16 cellular contexts compared by ENCODE assay signal in genomic region chr12:19095869-19096480, GRCh38. TPM values are rescaled to one million over a fixed set of nuclear protein-coding genes. Genes with fewer than 3 reads are reported as not detected.
DNase-seq lines count a peak whose midpoint lies in the region; ATAC-seq and TF ChIP-seq lines count a peak whose summit lies in the region.
"Had no signal": no experiment of that assay in that cellular context is flagged by ENCODE, and none has a peak within 500 bp of the region (broad histone marks: within the 10 kb centered on the region; RNA-seq: fewer than 3 reads in every experiment).

No MANE protein-coding gene starts in this region.

- H3K27ac ChIP-seq in mammary epithelial cell (ENCODE audit: insufficient read depth, low read depth, low read length): peak overlapping the region; percentile 90
- H3K27ac ChIP-seq in CD8-positive, alpha-beta memory T cell (ENCODE audit: low read depth, low read length): no peak overlapping the region
- no peak overlapping the region for H3K27ac ChIP-seq in thyroid gland

- intact Hi-C loops in mammary epithelial cell (cut with micrococcal nuclease): loop anchor here (2.0 kb wide), 2 partner anchors 35 to 65 kb away; no protein-coding TSS in a partner anchor
- intact Hi-C loops in thyroid gland (cut with DNase I): no loop called here

- H3K79me2 ChIP-seq in mammary epithelial cell (ENCODE audit: insufficient read depth, low read length): no peaks in the 10 kb centered on the region

- 72% methylated on average over 6 of the region's 6 CpGs for WGBS in mammary epithelial cell (ENCODE audit: low coverage, missing lambda C conversion rate)
- 87 to 90% methylated on average over 6 of the region's 6 CpGs for WGBS in thyroid gland, 2 donors

- dilution Hi-C loops in mammary epithelial cell (cut with HindIII; ENCODE audit: low sequenced_read_pairs): no loop called here

- no peaks in the 10 kb centered on the region for H3K4me1 Mint-ChIP-seq in CD8-positive, alpha-beta memory T cell
- H3K4me1 Mint-ChIP-seq in naive thymus-derived CD8-positive, alpha-beta T cell: no peaks in the 10 kb centered on the region
- H3K4me1 Mint-ChIP-seq: activated CD4-positive, alpha-beta T cell treated with anti-CD3 and anti-CD28 coated beads for 36 hours; natural killer cell had no signal

- no peak for ATAC-seq in naive thymus-derived CD8-positive, alpha-beta T cell
- ATAC-seq: activated CD4-positive, alpha-beta T cell treated with anti-CD3 and anti-CD28 coated beads for 36 hours; natural killer cell had no signal

- H3K9ac ChIP-seq in mammary epithelial cell (ENCODE audit: insufficient read depth, low read length): no peak overlapping the region

- peaks cover 3% of the 10 kb centered on the region for H3K9me3 ChIP-seq in mammary epithelial cell (replicated peaks; ENCODE audit: insufficient read depth, low read length)
- no peaks in the 10 kb centered on the region for H3K9me3 ChIP-seq in CD8-positive, alpha-beta memory T cell (ENCODE audit: low read length)
- no peaks in the 10 kb centered on the region for H3K9me3 ChIP-seq in thyroid gland

- H2AFZ ChIP-seq in mammary epithelial cell (ENCODE audit: low read depth, low read length): no peak overlapping the region

- in situ Hi-C loops in mammary epithelial cell (cut with MboI; ENCODE audit: low sequenced_read_pairs in 2 of 2): no loop called here

- CTCF ChIA-PET in mammary epithelial cell (lab: Charles Lee; ENCODE audit: low non-redundant PET): no interaction called here
- CTCF ChIA-PET in CD8-positive, alpha-beta memory T cell (lab: Charles Lee): no interaction called here

- H3K4me3 Mint-ChIP-seq in CD8-positive, alpha-beta memory T cell: no peak overlapping the region
- no peak overlapping the region for H3K4me3 Mint-ChIP-seq in naive thymus-derived CD8-positive, alpha-beta T cell
- H3K4me3 Mint-ChIP-seq: activated CD4-positive, alpha-beta T cell treated with anti-CD3 and anti-CD28 coated beads for 36 hours; natural killer cell had no signal

- no TSS peak for BruUV-seq in mammary epithelial cell (replicated peaks; lab: Mats Ljungman, UMichigan)

- H3K9me3 Mint-ChIP-seq in CD8-positive, alpha-beta memory T cell: no peaks in the 10 kb centered on the region
- peaks cover 0 to 4% (median 0%) of the 10 kb centered on the region in 9 donors for H3K9me3 Mint-ChIP-seq in naive thymus-derived CD8-positive, alpha-beta T cell
- H3K9me3 Mint-ChIP-seq: natural killer cell had no signal

- DNase-seq in AG08395 (ENCODE audit: low spot score) (peak; percentile 7), HT-29 (ENCODE audit: low spot score) (peak; percentile 16), mammary epithelial cell (peak; percentile 69), hepatic stellate cell (ENCODE audit: low spot score) (peak; percentile 38), DMS153 treated with DMSO at 0.1 percent for 48 hours (lab: John Stamatoyannopoulos, UW; ENCODE audit: unreplicated experiment) (no peak), thyroid gland (no peak)
- no peak for DNase-seq in CD8-positive, alpha-beta memory T cell
- no peak for DNase-seq in naive thymus-derived CD8-positive, alpha-beta T cell
- DNase-seq: activated CD4-positive, alpha-beta T cell treated with anti-CD3 and anti-CD28 coated beads for 36 hours; activated naive CD4-positive, alpha-beta T cell treated with anti-CD3 and anti-CD28 coated beads, Interleukin-2, amount 50 U/mL, for 16 hours; activated T-cell treated with anti-CD3 and anti-CD28 coated beads for 4 hours; natural killer cell; NCI-H2081; NCI-H82; SHP77; T-helper 9 cell had no signal

- TF ChIP-seq POLR2A in thyroid gland (IDR thresholded peaks at IDR 0.05): no peak

- no peaks in the 10 kb centered on the region for H3K27me3 ChIP-seq in mammary epithelial cell (ENCODE audit: insufficient read depth, low read length)
- no peaks in the 10 kb centered on the region for H3K27me3 ChIP-seq in CD8-positive, alpha-beta memory T cell (ENCODE audit: insufficient read depth, low read length, poor library complexity, severe bottlenecking)
- H3K27me3 ChIP-seq in thyroid gland: no peaks in the 10 kb centered on the region

- H4K20me1 ChIP-seq in mammary epithelial cell (ENCODE audit: insufficient read depth, low read length): no peaks in the 10 kb centered on the region

- TF ChIP-seq CTCF in mammary epithelial cell (conservative IDR thresholded peaks at IDR 0.05 in 1 of 2, IDR thresholded peaks at IDR 0.05 in 1 of 2; ENCODE audit: extremely low read depth in 1 of 2, insufficient read depth in 1 of 2, low read depth in 1 of 2, low read length in 2 of 2) (no peak), thyroid gland (IDR thresholded peaks at IDR 0.05) (no peak)

- peak overlapping the region; percentile 54 for H3K4me2 ChIP-seq in mammary epithelial cell (ENCODE audit: insufficient read depth, low read depth, low read length)

- no peaks in the 10 kb centered on the region for H3K36me3 Mint-ChIP-seq in CD8-positive, alpha-beta memory T cell
- H3K36me3 Mint-ChIP-seq in naive thymus-derived CD8-positive, alpha-beta T cell: no peaks in the 10 kb centered on the region
- H3K36me3 Mint-ChIP-seq: natural killer cell had no signal

- H3K4me1 ChIP-seq in mammary epithelial cell (ENCODE audit: insufficient read depth, low read length) (peaks cover 9% of the 10 kb centered on the region), thyroid gland (no peaks in the 10 kb centered on the region)
- no peaks in the 10 kb centered on the region for H3K4me1 ChIP-seq in CD8-positive, alpha-beta memory T cell (ENCODE audit: insufficient read depth, low read length)

- H3K36me3 ChIP-seq in mammary epithelial cell (ENCODE audit: insufficient read depth, low read length): no peaks in the 10 kb centered on the region
- H3K36me3 ChIP-seq in CD8-positive, alpha-beta memory T cell (ENCODE audit: insufficient read depth, low read length): no peaks in the 10 kb centered on the region
- H3K36me3 ChIP-seq in thyroid gland: no peaks in the 10 kb centered on the region

- peaks cover 3 to 6% of the 10 kb centered on the region in 2 donors for H3K27me3 Mint-ChIP-seq in CD8-positive, alpha-beta memory T cell
- H3K27me3 Mint-ChIP-seq in naive thymus-derived CD8-positive, alpha-beta T cell: peaks cover 0 to 9% (median 3%) of the 10 kb centered on the region in 5 donors
- H3K27me3 Mint-ChIP-seq: activated CD4-positive, alpha-beta T cell treated with anti-CD3 and anti-CD28 coated beads for 36 hours had no signal

- H3K27ac Mint-ChIP-seq in CD8-positive, alpha-beta memory T cell: no peak overlapping the region
- H3K27ac Mint-ChIP-seq in naive thymus-derived CD8-positive, alpha-beta T cell: no peak overlapping the region
- H3K27ac Mint-ChIP-seq: activated CD4-positive, alpha-beta T cell treated with anti-CD3 and anti-CD28 coated beads for 36 hours; natural killer cell had no signal

- no peak overlapping the region for H3K4me3 ChIP-seq in mammary epithelial cell (replicated peaks in 1 of 3; ENCODE audit: insufficient read depth in 1 of 3, low read depth in 2 of 3, low read length in 3 of 3)
- H3K4me3 ChIP-seq in CD8-positive, alpha-beta memory T cell (ENCODE audit: low read length): no peak overlapping the region
- no peak overlapping the region for H3K4me3 ChIP-seq in thyroid gland (replicated peaks in 1 of 3)

- POLR2A ChIA-PET in CD8-positive, alpha-beta memory T cell (lab: Charles Lee): no interaction called here
- POLR2A ChIA-PET in naive thymus-derived CD8-positive, alpha-beta T cell (lab: Charles Lee): interaction anchor here (0.7 kb wide), 1 partner anchor 242 kb away, joined by 4 read pairs; no protein-coding TSS in a partner anchor

RNA-seq across cellular contexts. Expression of gene PLEKHA5, which starts 33.6 kb away (rescaled TPM):
- 15.8 and 19.9 TPM in 2 replicates for total RNA-seq in HT-29 (2014; rRNA removed; shearing (Covaris generic))
- 10 to 100 TPM; 54.3 to 76.5 TPM for total RNA-seq in mammary epithelial cell
- 10.9 TPM for polyA plus RNA-seq in mammary epithelial cell
- 35.2 TPM for polyA minus RNA-seq in mammary epithelial cell
- 1 to 10 TPM; 5.5 to 5.7 TPM for total RNA-seq in CD8-positive, alpha-beta memory T cell
- 8.6 TPM for polyA plus RNA-seq in CD8-positive, alpha-beta memory T cell
- total RNA-seq in naive thymus-derived CD8-positive, alpha-beta T cell: 1 to 10 TPM; 2.2 to 2.7 TPM
- under 1 TPM; 0.37 to 0.61 (median 0.51) TPM for polyA plus RNA-seq in naive thymus-derived CD8-positive, alpha-beta T cell
- 10 to 100 TPM; 35.4 to 48.6 (median 40.8) TPM for total RNA-seq in thyroid gland

Comparison
In these comparisons a context has a peak if more than half of its experiments do, and no peak if none do; other contexts are left out.
1. DNase-seq: peak in AG08395 (single experiment), HT-29 (single experiment), mammary epithelial cell (single experiment) and hepatic stellate cell (single experiment); none in CD8-positive, alpha-beta memory T cell (0 of 5), DMS153 treated with DMSO at 0.1 percent for 48 hours (single experiment), naive thymus-derived CD8-positive, alpha-beta T cell (0 of 10) and thyroid gland (0 of 2).